In the genomic region with DNA sequence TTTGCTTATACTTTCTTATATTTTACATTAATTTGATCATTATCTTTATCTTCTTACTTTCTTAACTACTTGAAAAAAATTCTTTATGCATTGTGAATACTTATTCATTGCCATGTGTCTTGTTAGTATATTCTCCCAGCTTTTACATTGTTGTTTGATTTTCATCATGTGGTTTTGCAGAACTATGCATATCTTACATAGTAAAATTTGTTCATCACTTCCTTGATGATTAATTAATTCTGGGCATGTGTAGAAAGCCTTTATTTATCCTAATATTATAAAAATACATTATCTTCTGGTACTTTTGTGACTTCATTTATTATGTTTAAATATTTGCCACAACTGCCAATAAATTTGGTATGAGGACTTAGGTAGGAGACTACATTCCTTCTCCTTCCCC, we compare ENCODE assay signal across 28 cellular contexts.
"Had no signal": no experiment of that assay in that cellular context is flagged by ENCODE, and none has a peak within 500 bp of the region (broad histone marks: within the 10 kb centered on the region; RNA-seq: fewer than 3 reads in every experiment).

No MANE protein-coding gene starts in this region.

- H3K9me3 ChIP-seq: gastrocnemius medialis, sigmoid colon, spleen, thyroid gland, upper lobe of right lung had no signal

- H3K9me3 Mint-ChIP-seq: dendritic cell treated with granulocyte-macrophage colony-stimulating factor and Interleukin-4, amounts not matched to agents 40 ng/mL and 50 ng/mL, for 4 days; natural killer cell; WTC11 had no signal

- H3K4me3 ChIP-seq: gastrocnemius medialis, sigmoid colon, spleen, thyroid gland, upper lobe of right lung had no signal

- H3K27me3 Mint-ChIP-seq: progenitor cell of endocrine pancreas had no signal

- H3K36me3 Mint-ChIP-seq: natural killer cell, WTC11 had no signal

- H3K27ac ChIP-seq: brain microvascular endothelial cell, spleen, thyroid gland, upper lobe of right lung had no signal

- DNase-seq: activated CD4-positive, alpha-beta T cell treated with anti-CD3 and anti-CD28 coated beads, Interleukin-2, amount 50 U/mL, for 4 hours; activated CD8-positive, alpha-beta memory T cell treated with anti-CD3 and anti-CD28 coated beads for 24 hours; activated CD8-positive, alpha-beta memory T cell treated with anti-CD3 and anti-CD28 coated beads, Interleukin-2, amount 50 U/mL, for 4 hours; activated naive CD4-positive, alpha-beta T cell treated with Interleukin-2 at 50 U/mL for 16 hours; activated T-cell treated with anti-CD3 and anti-CD28 coated beads, Interleukin-2, amount 50 U/mL, for 48 hours; aorta; brain microvascular endothelial cell; caudate nucleus; effector CD8-positive, alpha-beta T cell; erythroblast; gastrocnemius medialis; hippocampal formation; left ventricle myocardium superior; mammary epithelial cell; midbrain; natural killer cell; retina; sigmoid colon; spleen; stimulated activated CD4-positive, alpha-beta T cell treated with anti-CD3 and anti-CD28 coated beads, Interleukin-4, amount 100 ng/mL, for 1 hour; stimulated activated naive CD4-positive, alpha-beta T cell treated with Interleukin-2 at 50 U/mL for 16 hours; substantia nigra; T1000; thyroid gland; upper lobe of right lung had no signal

- H3K4me1 Mint-ChIP-seq: WTC11 had no signal

- H3K27ac Mint-ChIP-seq: dendritic cell treated with granulocyte-macrophage colony-stimulating factor and Interleukin-4, amounts not matched to agents 40 ng/mL and 50 ng/mL, for 4 days; progenitor cell of endocrine pancreas; WTC11 had no signal

- H3K36me3 ChIP-seq: brain microvascular endothelial cell, gastrocnemius medialis, sigmoid colon, spleen, thyroid gland, upper lobe of right lung had no signal

- ATAC-seq: gastrocnemius medialis, left ventricle myocardium superior, natural killer cell, upper lobe of right lung, WTC11 had no signal

- H3K27me3 ChIP-seq: brain microvascular endothelial cell, gastrocnemius medialis, sigmoid colon, thyroid gland, upper lobe of right lung had no signal

- H3K4me3 Mint-ChIP-seq: dendritic cell treated with granulocyte-macrophage colony-stimulating factor and Interleukin-4, amounts not matched to agents 40 ng/mL and 50 ng/mL, for 4 days; WTC11 had no signal
